2 cellular contexts compared by ENCODE assay signal in the genomic region with DNA sequence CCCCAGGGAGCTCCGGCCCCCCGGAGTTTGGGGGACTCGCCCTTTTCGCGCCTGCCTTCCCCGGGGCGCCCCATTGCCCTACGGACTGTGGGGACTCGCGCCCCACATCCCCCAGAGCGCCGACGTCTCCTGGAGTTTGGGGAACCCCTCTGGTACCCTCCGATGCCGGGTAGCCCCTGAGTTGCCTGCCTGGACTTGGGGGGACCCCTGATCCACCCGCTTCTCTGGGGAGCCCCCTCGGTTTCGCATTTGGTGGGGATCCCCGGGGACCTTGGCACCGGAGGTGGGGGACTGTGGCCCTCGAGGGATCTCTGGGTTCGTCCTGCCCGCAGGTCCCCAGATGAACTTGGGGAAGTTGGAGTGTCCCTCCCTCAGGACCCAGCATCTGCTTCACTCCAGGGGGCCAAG.
TF ChIP-seq lines count a peak whose summit lies in the region.

No MANE protein-coding gene starts in this region.

TF ChIP-seq in A549, 52 proteins besides CTCF, POLR2A, EP300 and RAD21 (continued from another document):
- no peak for TF ChIP-seq NPAS2 (CRISPR knock-in tag; IDR thresholded peaks at IDR 0.05; ENCODE audit: borderline replicate concordance)
- no peak for TF ChIP-seq RARB (CRISPR knock-in tag; IDR thresholded peaks at IDR 0.05)
- TF ChIP-seq FOSL2 (IDR thresholded peaks at IDR 0.05) = no peak
- no peak for TF ChIP-seq FOSL2 (CRISPR knock-in tag; IDR thresholded peaks at IDR 0.05)
- TF ChIP-seq, protein P1, sequence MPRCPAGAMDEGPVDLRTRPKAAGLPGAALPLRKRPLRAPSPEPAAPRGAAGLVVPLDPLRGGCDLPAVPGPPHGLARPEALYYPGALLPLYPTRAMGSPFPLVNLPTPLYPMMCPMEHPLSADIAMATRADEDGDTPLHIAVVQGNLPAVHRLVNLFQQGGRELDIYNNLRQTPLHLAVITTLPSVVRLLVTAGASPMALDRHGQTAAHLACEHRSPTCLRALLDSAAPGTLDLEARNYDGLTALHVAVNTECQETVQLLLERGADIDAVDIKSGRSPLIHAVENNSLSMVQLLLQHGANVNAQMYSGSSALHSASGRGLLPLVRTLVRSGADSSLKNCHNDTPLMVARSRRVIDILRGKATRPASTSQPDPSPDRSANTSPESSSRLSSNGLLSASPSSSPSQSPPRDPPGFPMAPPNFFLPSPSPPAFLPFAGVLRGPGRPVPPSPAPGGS (IDR thresholded peaks at IDR 0.05) = no peak
- TF ChIP-seq, protein P2, sequence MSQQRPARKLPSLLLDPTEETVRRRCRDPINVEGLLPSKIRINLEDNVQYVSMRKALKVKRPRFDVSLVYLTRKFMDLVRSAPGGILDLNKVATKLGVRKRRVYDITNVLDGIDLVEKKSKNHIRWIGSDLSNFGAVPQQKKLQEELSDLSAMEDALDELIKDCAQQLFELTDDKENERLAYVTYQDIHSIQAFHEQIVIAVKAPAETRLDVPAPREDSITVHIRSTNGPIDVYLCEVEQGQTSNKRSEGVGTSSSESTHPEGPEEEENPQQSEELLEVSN (IDR thresholded peaks at IDR 0.05; ENCODE audit: borderline replicate concordance, low read depth) = no peak
- no peak for TF ChIP-seq EHF (CRISPR knock-in tag; IDR thresholded peaks at IDR 0.05)
- no peak for TF ChIP-seq SMC3 (IDR thresholded peaks at IDR 0.05)
- no peak for TF ChIP-seq ZC3H11A (IDR thresholded peaks at IDR 0.05)
- TF ChIP-seq MAFK (IDR thresholded peaks at IDR 0.05; ENCODE audit: partially characterized antibody) = no peak
- TF ChIP-seq HEYL (CRISPR knock-in tag; IDR thresholded peaks at IDR 0.05) = no peak
- no peak for TF ChIP-seq HOXB13 (CRISPR knock-in tag; IDR thresholded peaks at IDR 0.05; ENCODE audit: low read depth)
- no peak for TF ChIP-seq EHMT2 (IDR thresholded peaks at IDR 0.05; ENCODE audit: low read depth)
- TF ChIP-seq, protein P3, sequence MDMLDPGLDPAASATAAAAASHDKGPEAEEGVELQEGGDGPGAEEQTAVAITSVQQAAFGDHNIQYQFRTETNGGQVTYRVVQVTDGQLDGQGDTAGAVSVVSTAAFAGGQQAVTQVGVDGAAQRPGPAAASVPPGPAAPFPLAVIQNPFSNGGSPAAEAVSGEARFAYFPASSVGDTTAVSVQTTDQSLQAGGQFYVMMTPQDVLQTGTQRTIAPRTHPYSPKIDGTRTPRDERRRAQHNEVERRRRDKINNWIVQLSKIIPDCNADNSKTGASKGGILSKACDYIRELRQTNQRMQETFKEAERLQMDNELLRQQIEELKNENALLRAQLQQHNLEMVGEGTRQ (IDR thresholded peaks at IDR 0.05) = no peak
- TF ChIP-seq PHF8 (IDR thresholded peaks at IDR 0.05; ENCODE audit: borderline replicate concordance, low read depth) = no peak
- no peak for TF ChIP-seq CEBPB (IDR thresholded peaks at IDR 0.05)

TF ChIP-seq in HEK293, 187 proteins besides CTCF, POLR2A, EP300 and RAD21 (continued from another document):
- TF ChIP-seq, protein P4, sequence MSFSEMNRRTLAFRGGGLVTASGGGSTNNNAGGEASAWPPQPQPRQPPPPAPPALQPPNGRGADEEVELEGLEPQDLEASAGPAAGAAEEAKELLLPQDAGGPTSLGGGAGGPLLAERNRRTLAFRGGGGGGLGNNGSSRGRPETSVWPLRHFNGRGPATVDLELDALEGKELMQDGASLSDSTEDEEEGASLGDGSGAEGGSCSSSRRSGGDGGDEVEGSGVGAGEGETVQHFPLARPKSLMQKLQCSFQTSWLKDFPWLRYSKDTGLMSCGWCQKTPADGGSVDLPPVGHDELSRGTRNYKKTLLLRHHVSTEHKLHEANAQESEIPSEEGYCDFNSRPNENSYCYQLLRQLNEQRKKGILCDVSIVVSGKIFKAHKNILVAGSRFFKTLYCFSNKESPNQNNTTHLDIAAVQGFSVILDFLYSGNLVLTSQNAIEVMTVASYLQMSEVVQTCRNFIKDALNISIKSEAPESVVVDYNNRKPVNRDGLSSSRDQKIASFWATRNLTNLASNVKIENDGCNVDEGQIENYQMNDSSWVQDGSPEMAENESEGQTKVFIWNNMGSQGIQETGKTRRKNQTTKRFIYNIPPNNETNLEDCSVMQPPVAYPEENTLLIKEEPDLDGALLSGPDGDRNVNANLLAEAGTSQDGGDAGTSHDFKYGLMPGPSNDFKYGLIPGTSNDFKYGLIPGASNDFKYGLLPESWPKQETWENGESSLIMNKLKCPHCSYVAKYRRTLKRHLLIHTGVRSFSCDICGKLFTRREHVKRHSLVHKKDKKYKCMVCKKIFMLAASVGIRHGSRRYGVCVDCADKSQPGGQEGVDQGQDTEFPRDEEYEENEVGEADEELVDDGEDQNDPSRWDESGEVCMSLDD (tag by site-specific recombination; IDR thresholded peaks at IDR 0.05) = peak; percentile 73; the same call in 1 of the 2 replicates
- TF ChIP-seq ZNF335 (tag by site-specific recombination; conservative IDR thresholded peaks at IDR 0.05) (peak; percentile 62), ZNF302 (tag by site-specific recombination; IDR thresholded peaks at IDR 0.05; ENCODE audit: low read depth) (no peak), GLIS1 (tag by site-specific recombination; IDR thresholded peaks at IDR 0.05) (peak; percentile 55; the same call in 1 of the 2 replicates), ZBTB7A (tag by site-specific recombination; IDR thresholded peaks at IDR 0.05; ENCODE audit: low read depth) (no peak), ZBTB48 (tag by site-specific recombination; IDR thresholded peaks at IDR 0.05) (0 out of 2 replicates have a peak, but pooled peaks have one; percentile 13)
- TF ChIP-seq, protein P5, sequence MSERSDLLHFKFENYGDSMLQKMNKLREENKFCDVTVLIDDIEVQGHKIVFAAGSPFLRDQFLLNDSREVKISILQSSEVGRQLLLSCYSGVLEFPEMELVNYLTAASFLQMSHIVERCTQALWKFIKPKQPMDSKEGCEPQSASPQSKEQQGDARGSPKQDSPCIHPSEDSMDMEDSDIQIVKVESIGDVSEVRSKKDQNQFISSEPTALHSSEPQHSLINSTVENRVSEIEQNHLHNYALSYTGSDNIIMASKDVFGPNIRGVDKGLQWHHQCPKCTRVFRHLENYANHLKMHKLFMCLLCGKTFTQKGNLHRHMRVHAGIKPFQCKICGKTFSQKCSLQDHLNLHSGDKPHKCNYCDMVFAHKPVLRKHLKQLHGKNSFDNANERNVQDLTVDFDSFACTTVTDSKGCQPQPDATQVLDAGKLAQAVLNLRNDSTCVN (tag by site-specific recombination; optimal IDR thresholded peaks at IDR 0.05) = peak; percentile 25
